Comparison of ENCODE assay signal across 9 cellular contexts in genomic region chr20:58597021-58597940, GRCh38. TPM values are rescaled to one million over a fixed set of nuclear protein-coding genes. Genes with fewer than 3 reads are reported as not detected.
DNase-seq lines count a peak whose midpoint lies in the region; ATAC-seq and TF ChIP-seq lines count a peak whose summit lies in the region.
"Had no signal": no experiment of that assay in that cellular context is flagged by ENCODE, and none has a peak within 500 bp of the region (broad histone marks: within the 10 kb centered on the region; RNA-seq: fewer than 3 reads in every experiment).

No MANE protein-coding gene starts in this region.

- H3K4me2 ChIP-seq in neural cell (ENCODE audit: low read length) (no peak overlapping the region), Karpas-422 (ENCODE audit: low read depth, low read length, poor library complexity, severe bottlenecking) (no peak overlapping the region)

- H3K9me2 ChIP-seq in neural cell (ENCODE audit: insufficient read depth, low read length), result no peaks in the 10 kb centered on the region
- H3K9me2 ChIP-seq in Karpas-422 (replicated peaks; ENCODE audit: insufficient read depth, low read length), result no peaks in the 10 kb centered on the region

- DNase-seq in Peyer's patch (peak in 1 of 3 donors; percentile 40), head of caudate nucleus (peak in 36 of 42 donors; percentile 8 to 84 (median 50)), ureter (ENCODE audit: low spot score) (peak; percentile 70), HCEC 1CT (no peak), Karpas-422 (no peak)
- DNase-seq: activated CD4-positive, alpha-beta T cell treated with anti-CD3 and anti-CD28 coated beads, Interleukin-2, amount 50 U/mL, for 4 hours; NCI-H187 had no signal

- intact Hi-C loops in head of caudate nucleus (cut with DNase I), result no loop called here

- H3K4me1 ChIP-seq in Peyer's patch (no peaks in the 10 kb centered on the region), Karpas-422 (ENCODE audit: low read length) (no peaks in the 10 kb centered on the region)

- H3K36me3 ChIP-seq in Peyer's patch, result no peaks in the 10 kb centered on the region
- no peaks in the 10 kb centered on the region for H3K36me3 ChIP-seq in neural cell (ENCODE audit: insufficient read depth, low read length)
- no peaks in the 10 kb centered on the region for H3K36me3 ChIP-seq in Karpas-422 (ENCODE audit: insufficient read depth, low read length)

- no peak for TF ChIP-seq POLR2A in Peyer's patch (IDR thresholded peaks at IDR 0.05)

- no peak for TF ChIP-seq RAD21 in neural cell (conservative IDR thresholded peaks at IDR 0.05)

- H2AFZ ChIP-seq in neural cell (ENCODE audit: low read depth, low read length) (no peak overlapping the region), Karpas-422 (ENCODE audit: low read length) (no peak overlapping the region)

- H3K4me3 ChIP-seq in Peyer's patch (no peak overlapping the region), neural cell (ENCODE audit: low read length) (peak overlapping the region; percentile 21), Karpas-422 (ENCODE audit: low read length) (no peak overlapping the region)

- H3K27ac ChIP-seq in Peyer's patch (peak overlapping the region in 3 of 4 donors; percentile 25 to 72 (median 31)), neural cell (ENCODE audit: low read length) (no peak overlapping the region), Karpas-422 (ENCODE audit: low read length) (no peak overlapping the region)

- TF ChIP-seq EP300 in neural cell (conservative IDR thresholded peaks at IDR 0.05; ENCODE audit: poor library complexity, severe bottlenecking), result no peak

- TF ChIP-seq CTCF in Peyer's patch (IDR thresholded peaks at IDR 0.05), result no peak
- TF ChIP-seq CTCF in neural cell (IDR thresholded peaks at IDR 0.05; ENCODE audit: poor library complexity, severe bottlenecking), result no peak

- H3K79me2 ChIP-seq in neural cell (replicated peaks; ENCODE audit: insufficient read depth, low read length) (no peaks in the 10 kb centered on the region), Karpas-422 (ENCODE audit: low read length) (no peaks in the 10 kb centered on the region)

- H3K9me3 ChIP-seq in Peyer's patch (no peaks in the 10 kb centered on the region), neural cell (ENCODE audit: low read length) (no peaks in the 10 kb centered on the region), Karpas-422 (ENCODE audit: low read length) (no peaks in the 10 kb centered on the region)

- no peaks in the 10 kb centered on the region for H4K20me1 ChIP-seq in neural cell (ENCODE audit: insufficient read depth)
- 0 out of 2 replicates have a peak, but pooled peaks cover 3% of the 10 kb centered on the region for H4K20me1 ChIP-seq in Karpas-422 (ENCODE audit: insufficient read depth, low read depth, low read length)

- H3K9ac ChIP-seq in neural cell (ENCODE audit: low read length) (no peak overlapping the region), Karpas-422 (ENCODE audit: low read length) (no peak overlapping the region)

- no peak for ATAC-seq in HG02571 (IDR thresholded peaks at IDR 0.05; ENCODE audit: unreplicated experiment)

- no peaks in the 10 kb centered on the region for H3K27me3 ChIP-seq in Peyer's patch
- H3K27me3 ChIP-seq in neural cell (ENCODE audit: insufficient read depth, low read depth, low read length), result no peaks in the 10 kb centered on the region
- 0 out of 2 replicates have a peak, but pooled peaks cover 3% of the 10 kb centered on the region for H3K27me3 ChIP-seq in Karpas-422 (ENCODE audit: low read length)

- no peaks in the 10 kb centered on the region for H3F3A ChIP-seq in neural cell (ENCODE audit: insufficient read depth, low read length, poor library complexity, severe bottlenecking)

TF ChIP-seq in neural cell, 6 proteins besides CTCF, POLR2A, EP300 and RAD21:
- TF ChIP-seq TAF1 (IDR thresholded peaks at IDR 0.05; ENCODE audit: low read depth), result no peak
- TF ChIP-seq POLR2AphosphoS5 (IDR thresholded peaks at IDR 0.05), result no peak
- TF ChIP-seq EZH2 (IDR thresholded peaks at IDR 0.05; ENCODE audit: borderline replicate concordance, insufficient read depth, low read length, poor library complexity, severe bottlenecking), result no peak
TF ChIP-seq in neural cell: peak in this region for 0.

RNA-seq across cellular contexts. Expression of gene STX16, which starts 53.8 kb away (rescaled TPM):
- 100 to 1,000 TPM in 1 of 4 donors, 10 to 100 TPM in 3; 58.0 to 262 (median 84.0) TPM for total RNA-seq in Peyer's patch
- 120 and 130 TPM in 2 replicates for polyA plus RNA-seq in neural cell
- 99.0 and 99.1 TPM in 2 replicates for polyA minus RNA-seq in neural cell
- 84.4 TPM for total RNA-seq in ureter
- 58.3 and 71.9 TPM in 2 replicates for total RNA-seq in Karpas-422 (2014; rRNA removed; shearing (Covaris generic); ENCODE audit: low replicate concordance)

Comparison
In these comparisons a context has a peak if more than half of its experiments do, and no peak if none do; other contexts are left out.
1. DNase-seq: peak in head of caudate nucleus (36 of 42) and ureter (single experiment); none in HCEC 1CT (single experiment) and Karpas-422 (single experiment).
2. H3K27ac ChIP-seq: peak in Peyer's patch (3 of 4); none in neural cell (single experiment) and Karpas-422 (single experiment).